In the genomic region with DNA sequence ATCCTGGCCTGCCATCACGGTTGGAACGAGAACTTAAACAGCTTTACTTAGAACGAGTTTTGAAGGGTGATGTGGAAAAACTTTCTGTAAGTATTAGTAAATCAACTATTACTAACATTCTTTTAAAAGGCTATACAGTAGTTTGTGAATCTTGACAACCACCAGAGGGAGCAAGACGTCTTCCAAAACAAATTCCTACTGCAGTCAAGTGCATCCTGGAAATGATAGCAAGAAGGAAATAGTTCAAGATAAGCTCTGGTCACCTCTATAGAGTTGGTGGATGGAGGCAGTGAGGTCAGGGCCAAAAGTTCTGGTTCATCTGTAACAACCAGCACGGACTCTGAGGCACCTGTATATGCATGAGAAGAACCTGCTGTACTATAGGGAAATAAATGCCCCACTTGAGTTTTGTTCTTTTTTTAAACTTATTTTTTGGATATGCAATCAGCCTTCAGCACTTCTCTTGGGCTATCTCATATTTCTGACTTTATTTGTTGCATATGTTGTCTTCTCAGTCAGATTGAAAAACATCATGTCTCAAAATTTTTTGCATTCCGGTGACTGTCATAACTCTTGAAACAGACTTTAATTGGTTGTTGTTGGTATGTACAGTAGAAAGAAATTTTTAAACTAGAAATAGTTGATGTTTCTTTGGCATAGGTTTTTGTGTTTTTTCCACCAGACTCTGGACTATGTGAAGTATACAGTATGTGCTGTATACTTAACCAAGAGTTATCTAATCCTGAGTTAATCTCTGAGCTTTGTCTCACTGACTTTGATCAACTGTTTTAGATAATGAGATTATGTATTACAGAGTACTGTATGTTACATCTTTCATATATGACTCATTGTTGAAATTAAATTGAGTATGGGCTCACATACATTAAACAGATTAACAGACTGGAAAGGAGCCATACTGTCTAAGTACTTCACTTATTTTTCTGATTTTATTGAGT, we compare ENCODE assay signal across 8 cellular contexts. TPM values are rescaled to one million over a fixed set of nuclear protein-coding genes. Genes with fewer than 3 reads are reported as not detected.
DNase-seq lines count a peak whose midpoint lies in the region; ATAC-seq and TF ChIP-seq lines count a peak whose summit lies in the region.

No MANE protein-coding gene starts in this region.

- H3K27ac Mint-ChIP-seq in activated B cell treated with CpG ODN at 0.5 μM for 24 hours = peak overlapping the region; percentile 12

- no peak overlapping the region for H3K4me2 ChIP-seq in parathyroid adenoma (ENCODE audit: low read length)

- no peaks in the 10 kb centered on the region for H3K9me3 Mint-ChIP-seq in activated B cell treated with CpG ODN at 0.5 μM for 24 hours

- H3K27me3 ChIP-seq in AG04450 (ENCODE audit: control insufficient read depth, insufficient read depth, low read length) (no peaks in the 10 kb centered on the region), parathyroid adenoma (ENCODE audit: control insufficient read depth, insufficient read depth, low read length) (no peaks in the 10 kb centered on the region)

- H3K9me3 ChIP-seq in AG04450 (ENCODE audit: control insufficient read depth, insufficient read depth, low read length) (no peaks in the 10 kb centered on the region), parathyroid adenoma (ENCODE audit: control insufficient read depth, low read length) (no peaks in the 10 kb centered on the region)

- CTCF ChIA-PET in AG04450 (lab: Charles Lee) (interaction anchor here (0.6 to 6.1 kb wide), 45 partner anchors 10 to 311 kb away, joined by 3 to 45 read pairs (median 5); partner anchors contain the start of gene SPRED2), activated B cell treated with CpG ODN at 0.5 μM for 24 hours (lab: Charles Lee) (interaction anchor here (0.7 to 1.9 kb wide), 8 partner anchors 10 to 311 kb away, joined by 3 to 5 read pairs (median 3); no protein-coding TSS in a partner anchor)

- peak; percentile 79 for DNase-seq in AG04450 (ENCODE audit: low read depth, low spot score)
- DNase-seq in GM12864 (ENCODE audit: low read depth) = peak; percentile 49
- peak; percentile 12 for DNase-seq in NCI-H2081 treated with DMSO at 0.1 percent for 48 hours (lab: John Stamatoyannopoulos, UW)
- no peak for DNase-seq in activated B cell treated with CpG ODN at 0.5 μM for 24 hours
- peak in 24 of 42 donors; percentile 18 to 79 (median 50) for DNase-seq in head of caudate nucleus
- DNase-seq in GF-D8 (lab: John Stamatoyannopoulos, UW) = no peak

- H3K4me3 ChIP-seq in AG04450 (ENCODE audit: low read depth, low read length) = no peak overlapping the region
- no peak overlapping the region for H3K4me3 ChIP-seq in GM12864 (ENCODE audit: low read depth, low read length)
- no peak overlapping the region for H3K4me3 ChIP-seq in parathyroid adenoma (ENCODE audit: low read depth, low read length)

- no peak overlapping the region for H3K9ac ChIP-seq in parathyroid adenoma

- POLR2A ChIA-PET in AG04450 (lab: Yijun Ruan, JAX) (no interaction called here), activated B cell treated with CpG ODN at 0.5 μM for 24 hours (lab: Charles Lee) (interaction anchor here (0.6 kb wide), 1 partner anchor 14 kb away, joined by 3 read pairs; no protein-coding TSS in a partner anchor)

- peaks cover 89% of the 10 kb centered on the region for H3K36me3 Mint-ChIP-seq in activated B cell treated with CpG ODN at 0.5 μM for 24 hours (ENCODE audit: low read depth)

- H3K27me3 Mint-ChIP-seq in activated B cell treated with CpG ODN at 0.5 μM for 24 hours = no peaks in the 10 kb centered on the region

- peaks cover 10% of the 10 kb centered on the region for H3K4me1 ChIP-seq in parathyroid adenoma

- no peaks in the 10 kb centered on the region for H3K36me3 ChIP-seq in parathyroid adenoma (ENCODE audit: control insufficient read depth, insufficient read depth, low read length)

- H2AFZ ChIP-seq in parathyroid adenoma = no peak overlapping the region

- peaks cover 8% of the 10 kb centered on the region for H3K4me1 Mint-ChIP-seq in activated B cell treated with CpG ODN at 0.5 μM for 24 hours

- H3K4me3 Mint-ChIP-seq in activated B cell treated with CpG ODN at 0.5 μM for 24 hours = no peak overlapping the region

- TF ChIP-seq CTCF in AG04450 (IDR thresholded peaks at IDR 0.05; ENCODE audit: low read depth, low read length) (peak; percentile 72), GM12864 (IDR thresholded peaks at IDR 0.05; ENCODE audit: low read depth, low read length, missing control alignments) (peak; percentile 57), activated B cell treated with CpG ODN at 0.5 μM for 24 hours (IDR thresholded peaks at IDR 0.05) (no peak), parathyroid adenoma (IDR thresholded peaks at IDR 0.05) (peak; percentile 67)

- ATAC-seq in activated B cell treated with CpG ODN at 0.5 μM for 24 hours (ENCODE audit: low read depth) (peak; percentile 25), GM19395 (IDR thresholded peaks at IDR 0.05; ENCODE audit: unreplicated experiment) (no peak)

- intact Hi-C loops in activated B cell treated with CpG ODN at 0.5 μM for 24 hours (cut with micrococcal nuclease) (loop anchor here (1.0 to 2.0 kb wide), 3 partner anchors 165 to 308 kb away; no protein-coding TSS in a partner anchor), head of caudate nucleus (cut with DNase I) (loop anchor here (5.0 to 10.0 kb wide), 2 partner anchors 169 to 292 kb away; partner anchors contain the start of gene SPRED2)

- H3K79me2 ChIP-seq in parathyroid adenoma = no peaks in the 10 kb centered on the region

- H3K27ac ChIP-seq in AG04450 (ENCODE audit: low read depth, low read length) (no peak overlapping the region), parathyroid adenoma (no peak overlapping the region)

RNA-seq across cellular contexts. Expression of gene ACTR2, which starts 37.7 kb away (rescaled TPM):
- 199 and 240 TPM in 2 replicates for polyA plus RNA-seq in AG04450 (2011; rRNA removed)
- polyA minus RNA-seq in AG04450 (2011; rRNA and poly(A)+ RNA removed) = 88.6 and 192 TPM in 2 replicates
- 484 and 493 TPM in 2 replicates for total RNA-seq in activated B cell treated with CpG ODN at 0.5 μM for 24 hours

Comparison
In these comparisons a context has a peak if more than half of its experiments do, and no peak if none do; other contexts are left out.
1. DNase-seq: peak in AG04450 (single experiment), GM12864 (single experiment), NCI-H2081 treated with DMSO at 0.1 percent for 48 hours (single experiment) and head of caudate nucleus (24 of 42); none in activated B cell treated with CpG ODN at 0.5 μM for 24 hours (single experiment) and GF-D8 (single experiment).